Comparison of ENCODE assay signal across 1 cellular context in the genomic region with DNA sequence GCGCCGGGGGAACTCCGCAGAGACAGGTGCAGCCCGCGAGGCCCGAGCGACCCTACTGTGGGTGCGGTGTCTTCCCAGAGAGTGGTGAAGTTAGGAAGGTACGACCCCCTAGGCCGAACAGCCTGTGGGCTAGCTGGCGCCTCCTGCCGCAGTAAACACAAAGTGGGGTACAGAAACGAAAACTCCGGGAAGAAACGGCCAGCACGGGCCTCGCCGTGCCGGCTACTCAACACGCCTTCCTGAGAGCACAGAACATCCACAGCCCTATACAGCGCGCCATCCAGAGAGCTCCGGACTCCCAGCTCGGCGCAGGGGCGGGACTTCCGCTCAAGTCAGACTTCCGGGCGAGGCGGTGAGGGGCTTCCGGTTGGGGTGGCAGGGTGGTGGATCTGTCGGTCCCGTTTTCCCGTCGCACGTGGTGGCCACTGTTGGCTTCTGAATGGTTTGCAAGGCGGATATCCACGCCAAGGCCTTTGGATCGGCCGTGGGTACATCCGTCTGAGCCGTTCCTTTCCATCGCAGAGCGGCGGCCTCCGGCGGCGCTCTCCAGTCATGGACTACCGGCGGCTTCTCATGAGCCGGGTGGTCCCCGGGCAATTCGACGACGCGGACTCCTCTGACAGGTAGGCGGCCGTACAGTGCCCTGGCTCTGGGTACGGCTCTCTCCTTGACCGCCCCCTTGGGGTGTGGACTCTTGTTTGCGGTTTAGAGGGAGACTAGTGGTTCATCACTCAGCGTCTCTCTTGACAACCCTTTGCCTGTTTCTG.
TF ChIP-seq lines count a peak whose summit lies in the region.

A gene (minus strand): TSS at position 292 of the 767 bp plus-strand sequence. CDS start 2,569 bp downstream, outside the sequence.
A gene (plus strand): TSS at position 358 of the 767 bp plus-strand sequence. CDS start 195 bp downstream, at position 553.

TF ChIP-seq in K562, 482 proteins besides CTCF, POLR2A, EP300 and RAD21 (continued from another document and continues in another):
- TF ChIP-seq, protein P1, sequence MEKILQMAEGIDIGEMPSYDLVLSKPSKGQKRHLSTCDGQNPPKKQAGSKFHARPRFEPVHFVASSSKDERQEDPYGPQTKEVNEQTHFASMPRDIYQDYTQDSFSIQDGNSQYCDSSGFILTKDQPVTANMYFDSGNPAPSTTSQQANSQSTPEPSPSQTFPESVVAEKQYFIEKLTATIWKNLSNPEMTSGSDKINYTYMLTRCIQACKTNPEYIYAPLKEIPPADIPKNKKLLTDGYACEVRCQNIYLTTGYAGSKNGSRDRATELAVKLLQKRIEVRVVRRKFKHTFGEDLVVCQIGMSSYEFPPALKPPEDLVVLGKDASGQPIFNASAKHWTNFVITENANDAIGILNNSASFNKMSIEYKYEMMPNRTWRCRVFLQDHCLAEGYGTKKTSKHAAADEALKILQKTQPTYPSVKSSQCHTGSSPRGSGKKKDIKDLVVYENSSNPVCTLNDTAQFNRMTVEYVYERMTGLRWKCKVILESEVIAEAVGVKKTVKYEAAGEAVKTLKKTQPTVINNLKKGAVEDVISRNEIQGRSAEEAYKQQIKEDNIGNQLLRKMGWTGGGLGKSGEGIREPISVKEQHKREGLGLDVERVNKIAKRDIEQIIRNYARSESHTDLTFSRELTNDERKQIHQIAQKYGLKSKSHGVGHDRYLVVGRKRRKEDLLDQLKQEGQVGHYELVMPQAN (IDR thresholded peaks at IDR 0.05; ENCODE audit: borderline replicate concordance) = peak; percentile 95
- peak; percentile 4 for TF ChIP-seq NEUROD1 (IDR thresholded peaks at IDR 0.05; ENCODE audit: borderline replicate concordance, low read depth, low read length, partially characterized antibody)
- TF ChIP-seq, protein P2, sequence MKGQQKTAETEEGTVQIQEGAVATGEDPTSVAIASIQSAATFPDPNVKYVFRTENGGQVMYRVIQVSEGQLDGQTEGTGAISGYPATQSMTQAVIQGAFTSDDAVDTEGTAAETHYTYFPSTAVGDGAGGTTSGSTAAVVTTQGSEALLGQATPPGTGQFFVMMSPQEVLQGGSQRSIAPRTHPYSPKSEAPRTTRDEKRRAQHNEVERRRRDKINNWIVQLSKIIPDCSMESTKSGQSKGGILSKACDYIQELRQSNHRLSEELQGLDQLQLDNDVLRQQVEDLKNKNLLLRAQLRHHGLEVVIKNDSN (CRISPR knock-in tag; IDR thresholded peaks at IDR 0.05) = peak; percentile 9; the same call in 1 of the 2 replicates
- TF ChIP-seq ZNF431 (CRISPR knock-in tag; IDR thresholded peaks at IDR 0.05) = 0 out of 2 replicates have a peak, but pooled peaks have one; percentile 20
- TF ChIP-seq, protein P3, sequence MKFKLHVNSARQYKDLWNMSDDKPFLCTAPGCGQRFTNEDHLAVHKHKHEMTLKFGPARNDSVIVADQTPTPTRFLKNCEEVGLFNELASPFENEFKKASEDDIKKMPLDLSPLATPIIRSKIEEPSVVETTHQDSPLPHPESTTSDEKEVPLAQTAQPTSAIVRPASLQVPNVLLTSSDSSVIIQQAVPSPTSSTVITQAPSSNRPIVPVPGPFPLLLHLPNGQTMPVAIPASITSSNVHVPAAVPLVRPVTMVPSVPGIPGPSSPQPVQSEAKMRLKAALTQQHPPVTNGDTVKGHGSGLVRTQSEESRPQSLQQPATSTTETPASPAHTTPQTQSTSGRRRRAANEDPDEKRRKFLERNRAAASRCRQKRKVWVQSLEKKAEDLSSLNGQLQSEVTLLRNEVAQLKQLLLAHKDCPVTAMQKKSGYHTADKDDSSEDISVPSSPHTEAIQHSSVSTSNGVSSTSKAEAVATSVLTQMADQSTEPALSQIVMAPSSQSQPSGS (CRISPR knock-in tag; IDR thresholded peaks at IDR 0.05) = no peak
- no peak for TF ChIP-seq MYBL2 (IDR thresholded peaks at IDR 0.05; ENCODE audit: low read depth)
- no peak for TF ChIP-seq MYBL2 (CRISPR knock-in tag; IDR thresholded peaks at IDR 0.05; ENCODE audit: borderline replicate concordance)
- TF ChIP-seq ZNF197 (CRISPR knock-in tag; IDR thresholded peaks at IDR 0.05; ENCODE audit: low read depth) = no peak
- TF ChIP-seq RHOXF2B (CRISPR knock-in tag; conservative IDR thresholded peaks at IDR 0.05) = no peak
- TF ChIP-seq HNRNPH1 (optimal IDR thresholded peaks at IDR 0.05; ENCODE audit: low read depth, low read length) = no peak
- no peak; the same call in 1 of the 2 replicates for TF ChIP-seq NFIC (IDR thresholded peaks at IDR 0.05)
- no peak for TF ChIP-seq TCF7L2 (IDR thresholded peaks at IDR 0.05; ENCODE audit: low read depth, low read length)
- TF ChIP-seq HDAC2 (IDR thresholded peaks at IDR 0.05) = peak; percentile 89
- TF ChIP-seq PHF21A (IDR thresholded peaks at IDR 0.05; ENCODE audit: borderline replicate concordance, low read depth) = 0 out of 2 replicates have a peak, but pooled peaks have one; percentile 97
- TF ChIP-seq, protein P4, sequence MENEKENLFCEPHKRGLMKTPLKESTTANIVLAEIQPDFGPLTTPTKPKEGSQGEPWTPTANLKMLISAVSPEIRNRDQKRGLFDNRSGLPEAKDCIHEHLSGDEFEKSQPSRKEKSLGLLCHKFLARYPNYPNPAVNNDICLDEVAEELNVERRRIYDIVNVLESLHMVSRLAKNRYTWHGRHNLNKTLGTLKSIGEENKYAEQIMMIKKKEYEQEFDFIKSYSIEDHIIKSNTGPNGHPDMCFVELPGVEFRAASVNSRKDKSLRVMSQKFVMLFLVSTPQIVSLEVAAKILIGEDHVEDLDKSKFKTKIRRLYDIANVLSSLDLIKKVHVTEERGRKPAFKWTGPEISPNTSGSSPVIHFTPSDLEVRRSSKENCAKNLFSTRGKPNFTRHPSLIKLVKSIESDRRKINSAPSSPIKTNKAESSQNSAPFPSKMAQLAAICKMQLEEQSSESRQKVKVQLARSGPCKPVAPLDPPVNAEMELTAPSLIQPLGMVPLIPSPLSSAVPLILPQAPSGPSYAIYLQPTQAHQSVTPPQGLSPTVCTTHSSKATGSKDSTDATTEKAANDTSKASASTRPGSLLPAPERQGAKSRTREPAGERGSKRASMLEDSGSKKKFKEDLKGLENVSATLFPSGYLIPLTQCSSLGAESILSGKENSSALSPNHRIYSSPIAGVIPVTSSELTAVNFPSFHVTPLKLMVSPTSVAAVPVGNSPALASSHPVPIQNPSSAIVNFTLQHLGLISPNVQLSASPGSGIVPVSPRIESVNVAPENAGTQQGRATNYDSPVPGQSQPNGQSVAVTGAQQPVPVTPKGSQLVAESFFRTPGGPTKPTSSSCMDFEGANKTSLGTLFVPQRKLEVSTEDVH (IDR thresholded peaks at IDR 0.05; ENCODE audit: low read depth, partially characterized antibody) = peak; percentile 90
- 0 out of 4 replicates have a peak, but pooled peaks of 1 of the 2 experiments have one; percentile 5 for TF ChIP-seq SRF (CRISPR knock-in tag; IDR thresholded peaks at IDR 0.05)
- TF ChIP-seq PTRF (tag; IDR thresholded peaks at IDR 0.05) = no peak
- peak; percentile 62 for TF ChIP-seq SP2 (IDR thresholded peaks at IDR 0.05; ENCODE audit: extremely low read depth, low read depth, low read length, poor library complexity, severe bottlenecking)
- TF ChIP-seq HDAC8 (tag; IDR thresholded peaks at IDR 0.05) = 0 out of 2 replicates have a peak, but pooled peaks have one; percentile 22
- TF ChIP-seq EHMT2 (IDR thresholded peaks at IDR 0.05) = no peak
- peak; percentile 7 to 97; a peak in 2 of 4 replicates for TF ChIP-seq HDAC1 (IDR thresholded peaks at IDR 0.05)
- TF ChIP-seq ZNF584 (CRISPR knock-in tag; IDR thresholded peaks at IDR 0.05; ENCODE audit: low read depth) = 0 out of 2 replicates have a peak, but pooled peaks have one; percentile 26
- TF ChIP-seq STAT5A (IDR thresholded peaks at IDR 0.05; ENCODE audit: borderline replicate concordance, low read length) = no peak
- TF ChIP-seq, protein P5, sequence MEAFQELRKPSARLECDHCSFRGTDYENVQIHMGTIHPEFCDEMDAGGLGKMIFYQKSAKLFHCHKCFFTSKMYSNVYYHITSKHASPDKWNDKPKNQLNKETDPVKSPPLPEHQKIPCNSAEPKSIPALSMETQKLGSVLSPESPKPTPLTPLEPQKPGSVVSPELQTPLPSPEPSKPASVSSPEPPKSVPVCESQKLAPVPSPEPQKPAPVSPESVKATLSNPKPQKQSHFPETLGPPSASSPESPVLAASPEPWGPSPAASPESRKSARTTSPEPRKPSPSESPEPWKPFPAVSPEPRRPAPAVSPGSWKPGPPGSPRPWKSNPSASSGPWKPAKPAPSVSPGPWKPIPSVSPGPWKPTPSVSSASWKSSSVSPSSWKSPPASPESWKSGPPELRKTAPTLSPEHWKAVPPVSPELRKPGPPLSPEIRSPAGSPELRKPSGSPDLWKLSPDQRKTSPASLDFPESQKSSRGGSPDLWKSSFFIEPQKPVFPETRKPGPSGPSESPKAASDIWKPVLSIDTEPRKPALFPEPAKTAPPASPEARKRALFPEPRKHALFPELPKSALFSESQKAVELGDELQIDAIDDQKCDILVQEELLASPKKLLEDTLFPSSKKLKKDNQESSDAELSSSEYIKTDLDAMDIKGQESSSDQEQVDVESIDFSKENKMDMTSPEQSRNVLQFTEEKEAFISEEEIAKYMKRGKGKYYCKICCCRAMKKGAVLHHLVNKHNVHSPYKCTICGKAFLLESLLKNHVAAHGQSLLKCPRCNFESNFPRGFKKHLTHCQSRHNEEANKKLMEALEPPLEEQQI (IDR thresholded peaks at IDR 0.05) = no peak
- no peak; the same call in 1 of the 2 replicates for TF ChIP-seq TCF3 (CRISPR knock-in tag; IDR thresholded peaks at IDR 0.05)
- TF ChIP-seq JUNB (CRISPR knock-in tag; conservative IDR thresholded peaks at IDR 0.05) = no peak
- TF ChIP-seq, protein P6, sequence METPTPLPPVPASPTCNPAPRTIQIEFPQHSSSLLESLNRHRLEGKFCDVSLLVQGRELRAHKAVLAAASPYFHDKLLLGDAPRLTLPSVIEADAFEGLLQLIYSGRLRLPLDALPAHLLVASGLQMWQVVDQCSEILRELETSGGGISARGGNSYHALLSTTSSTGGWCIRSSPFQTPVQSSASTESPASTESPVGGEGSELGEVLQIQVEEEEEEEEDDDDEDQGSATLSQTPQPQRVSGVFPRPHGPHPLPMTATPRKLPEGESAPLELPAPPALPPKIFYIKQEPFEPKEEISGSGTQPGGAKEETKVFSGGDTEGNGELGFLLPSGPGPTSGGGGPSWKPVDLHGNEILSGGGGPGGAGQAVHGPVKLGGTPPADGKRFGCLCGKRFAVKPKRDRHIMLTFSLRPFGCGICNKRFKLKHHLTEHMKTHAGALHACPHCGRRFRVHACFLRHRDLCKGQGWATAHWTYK (CRISPR knock-in tag; IDR thresholded peaks at IDR 0.05) = no peak
- TF ChIP-seq PML (IDR thresholded peaks at IDR 0.05; ENCODE audit: low read length) = peak; percentile 88
- TF ChIP-seq TRIM24 (IDR thresholded peaks at IDR 0.05) = peak in 1 of 2 experiments; percentile 63; a peak in 1 of 4 replicates
- TF ChIP-seq, protein P7, sequence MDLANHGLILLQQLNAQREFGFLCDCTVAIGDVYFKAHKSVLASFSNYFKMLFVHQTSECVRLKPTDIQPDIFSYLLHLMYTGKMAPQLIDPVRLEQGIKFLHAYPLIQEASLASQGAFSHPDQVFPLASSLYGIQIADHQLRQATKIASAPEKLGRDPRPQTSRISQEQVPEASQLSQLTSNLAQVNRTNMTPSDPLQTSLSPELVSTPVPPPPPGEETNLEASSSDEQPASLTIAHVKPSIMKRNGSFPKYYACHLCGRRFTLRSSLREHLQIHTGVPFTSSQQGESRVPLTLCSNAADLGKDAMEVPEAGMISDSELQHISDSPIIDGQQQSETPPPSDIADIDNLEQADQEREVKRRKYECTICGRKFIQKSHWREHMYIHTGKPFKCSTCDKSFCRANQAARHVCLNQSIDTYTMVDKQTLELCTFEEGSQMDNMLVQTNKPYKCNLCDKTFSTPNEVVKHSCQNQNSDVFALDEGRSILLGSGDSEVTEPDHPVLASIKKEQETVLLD (IDR thresholded peaks at IDR 0.05) = no peak
- TF ChIP-seq, protein P8, sequence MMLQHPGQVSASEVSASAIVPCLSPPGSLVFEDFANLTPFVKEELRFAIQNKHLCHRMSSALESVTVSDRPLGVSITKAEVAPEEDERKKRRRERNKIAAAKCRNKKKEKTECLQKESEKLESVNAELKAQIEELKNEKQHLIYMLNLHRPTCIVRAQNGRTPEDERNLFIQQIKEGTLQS (IDR thresholded peaks at IDR 0.05) = no peak
- TF ChIP-seq, protein P8 (CRISPR knock-in tag; conservative IDR thresholded peaks at IDR 0.05) = 0 out of 2 replicates have a peak, but pooled peaks have one; percentile 38
- TF ChIP-seq ARHGAP35 (IDR thresholded peaks at IDR 0.05; ENCODE audit: partially characterized antibody) = no peak
- TF ChIP-seq, protein P9, sequence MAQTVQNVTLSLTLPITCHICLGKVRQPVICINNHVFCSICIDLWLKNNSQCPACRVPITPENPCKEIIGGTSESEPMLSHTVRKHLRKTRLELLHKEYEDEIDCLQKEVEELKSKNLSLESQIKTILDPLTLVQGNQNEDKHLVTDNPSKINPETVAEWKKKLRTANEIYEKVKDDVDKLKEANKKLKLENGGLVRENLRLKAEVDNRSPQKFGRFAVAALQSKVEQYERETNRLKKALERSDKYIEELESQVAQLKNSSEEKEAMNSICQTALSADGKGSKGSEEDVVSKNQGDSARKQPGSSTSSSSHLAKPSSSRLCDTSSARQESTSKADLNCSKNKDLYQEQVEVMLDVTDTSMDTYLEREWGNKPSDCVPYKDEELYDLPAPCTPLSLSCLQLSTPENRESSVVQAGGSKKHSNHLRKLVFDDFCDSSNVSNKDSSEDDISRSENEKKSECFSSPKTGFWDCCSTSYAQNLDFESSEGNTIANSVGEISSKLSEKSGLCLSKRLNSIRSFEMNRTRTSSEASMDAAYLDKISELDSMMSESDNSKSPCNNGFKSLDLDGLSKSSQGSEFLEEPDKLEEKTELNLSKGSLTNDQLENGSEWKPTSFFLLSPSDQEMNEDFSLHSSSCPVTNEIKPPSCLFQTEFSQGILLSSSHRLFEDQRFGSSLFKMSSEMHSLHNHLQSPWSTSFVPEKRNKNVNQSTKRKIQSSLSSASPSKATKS (CRISPR knock-in tag; IDR thresholded peaks at IDR 0.05) = no peak
- no peak for TF ChIP-seq ZNF24 (IDR thresholded peaks at IDR 0.05)
- no peak for TF ChIP-seq KLF16 (IDR thresholded peaks at IDR 0.05)
- TF ChIP-seq ZKSCAN8 (CRISPR knock-in tag; IDR thresholded peaks at IDR 0.05) = no peak
- TF ChIP-seq SRSF3 (IDR thresholded peaks at IDR 0.05; ENCODE audit: insufficient read depth, low read length) = no peak
- TF ChIP-seq CEBPG (CRISPR knock-in tag; IDR thresholded peaks at IDR 0.05) = no peak
- TF ChIP-seq CEBPG (tag; conservative IDR thresholded peaks at IDR 0.05 in 1 of 2, IDR thresholded peaks at IDR 0.05 in 1 of 2) = no peak
- TF ChIP-seq MEIS2 (IDR thresholded peaks at IDR 0.05; ENCODE audit: partially characterized antibody) = peak; percentile 81
- TF ChIP-seq FUS (optimal IDR thresholded peaks at IDR 0.05; ENCODE audit: low read depth, low read length) = no peak
- TF ChIP-seq BMI1 (IDR thresholded peaks at IDR 0.05; ENCODE audit: low read length) = no peak
- peak; percentile 99 for TF ChIP-seq POLR2G (IDR thresholded peaks at IDR 0.05; ENCODE audit: low read depth, low read length)
- peak; percentile 63; the same call in 1 of the 2 replicates for TF ChIP-seq ZNF134 (CRISPR knock-in tag; conservative IDR thresholded peaks at IDR 0.05)
- TF ChIP-seq HMG20B (CRISPR knock-in tag; IDR thresholded peaks at IDR 0.05) = no peak
- TF ChIP-seq KHSRP (IDR thresholded peaks at IDR 0.05) = no peak
